ENCODE assay signal across 1 cellular context in the genomic region with DNA sequence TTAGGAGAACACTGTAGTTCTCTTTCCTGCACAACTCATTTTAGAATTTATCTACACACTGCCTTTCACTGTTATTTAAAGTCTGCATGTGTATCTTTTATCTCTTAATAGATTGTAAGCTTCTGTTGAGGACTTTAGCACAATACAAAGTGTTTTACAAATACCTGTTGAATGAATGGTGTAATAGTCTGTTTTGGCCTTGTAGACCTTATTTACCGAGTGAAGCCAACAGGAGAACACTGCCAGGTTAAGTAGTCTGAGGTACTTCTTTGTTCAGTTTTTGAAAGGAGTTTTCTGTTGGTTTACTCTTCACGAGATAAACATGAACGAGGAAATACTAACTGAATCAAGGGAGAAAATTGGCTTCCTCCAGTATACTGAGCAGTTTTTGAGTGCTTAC.
TF ChIP-seq lines count a peak whose summit lies in the region.

No MANE protein-coding gene starts in this region.

TF ChIP-seq in HepG2, 621 proteins besides CTCF, POLR2A, EP300 and RAD21 (continued from another document and continues in another):
- TF ChIP-seq, protein P1, sequence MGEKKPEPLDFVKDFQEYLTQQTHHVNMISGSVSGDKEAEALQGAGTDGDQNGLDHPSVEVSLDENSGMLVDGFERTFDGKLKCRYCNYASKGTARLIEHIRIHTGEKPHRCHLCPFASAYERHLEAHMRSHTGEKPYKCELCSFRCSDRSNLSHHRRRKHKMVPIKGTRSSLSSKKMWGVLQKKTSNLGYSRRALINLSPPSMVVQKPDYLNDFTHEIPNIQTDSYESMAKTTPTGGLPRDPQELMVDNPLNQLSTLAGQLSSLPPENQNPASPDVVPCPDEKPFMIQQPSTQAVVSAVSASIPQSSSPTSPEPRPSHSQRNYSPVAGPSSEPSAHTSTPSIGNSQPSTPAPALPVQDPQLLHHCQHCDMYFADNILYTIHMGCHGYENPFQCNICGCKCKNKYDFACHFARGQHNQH (CRISPR knock-in tag; IDR thresholded peaks at IDR 0.05), result no peak
- TF ChIP-seq SOX6 (IDR thresholded peaks at IDR 0.05), result no peak
- TF ChIP-seq SOX6 (CRISPR knock-in tag; IDR thresholded peaks at IDR 0.05), result peak; percentile 90
- no peak for TF ChIP-seq ZNF318 (CRISPR knock-in tag; IDR thresholded peaks at IDR 0.05)
- TF ChIP-seq ATM (IDR thresholded peaks at IDR 0.05; ENCODE audit: borderline replicate concordance), result no peak
- no peak for TF ChIP-seq MXD4 (CRISPR knock-in tag; IDR thresholded peaks at IDR 0.05)
- no peak for TF ChIP-seq CBX1 (IDR thresholded peaks at IDR 0.05; ENCODE audit: low read depth)
- no peak for TF ChIP-seq NFAT5 (CRISPR knock-in tag; IDR thresholded peaks at IDR 0.05)
- no peak for TF ChIP-seq ZSCAN31 (CRISPR knock-in tag; IDR thresholded peaks at IDR 0.05; ENCODE audit: low read depth)
- TF ChIP-seq ZNF484 (CRISPR knock-in tag; IDR thresholded peaks at IDR 0.05; ENCODE audit: borderline replicate concordance, low read depth), result no peak
- no peak for TF ChIP-seq ZSCAN9 (CRISPR knock-in tag; IDR thresholded peaks at IDR 0.05; ENCODE audit: borderline replicate concordance)
- TF ChIP-seq SRSF1 (optimal IDR thresholded peaks at IDR 0.05; ENCODE audit: low read depth, low read length), result no peak
- no peak for TF ChIP-seq ZNF646 (CRISPR knock-in tag; IDR thresholded peaks at IDR 0.05)
- no peak for TF ChIP-seq IRX3 (CRISPR knock-in tag; IDR thresholded peaks at IDR 0.05; ENCODE audit: borderline replicate concordance, low read depth)
- TF ChIP-seq, protein P2, sequence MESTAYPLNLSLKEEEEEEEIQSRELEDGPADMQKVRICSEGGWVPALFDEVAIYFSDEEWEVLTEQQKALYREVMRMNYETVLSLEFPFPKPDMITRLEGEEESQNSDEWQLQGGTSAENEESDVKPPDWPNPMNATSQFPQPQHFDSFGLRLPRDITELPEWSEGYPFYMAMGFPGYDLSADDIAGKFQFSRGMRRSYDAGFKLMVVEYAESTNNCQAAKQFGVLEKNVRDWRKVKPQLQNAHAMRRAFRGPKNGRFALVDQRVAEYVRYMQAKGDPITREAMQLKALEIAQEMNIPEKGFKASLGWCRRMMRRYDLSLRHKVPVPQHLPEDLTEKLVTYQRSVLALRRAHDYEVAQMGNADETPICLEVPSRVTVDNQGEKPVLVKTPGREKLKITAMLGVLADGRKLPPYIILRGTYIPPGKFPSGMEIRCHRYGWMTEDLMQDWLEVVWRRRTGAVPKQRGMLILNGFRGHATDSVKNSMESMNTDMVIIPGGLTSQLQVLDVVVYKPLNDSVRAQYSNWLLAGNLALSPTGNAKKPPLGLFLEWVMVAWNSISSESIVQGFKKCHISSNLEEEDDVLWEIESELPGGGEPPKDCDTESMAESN (CRISPR knock-in tag; conservative IDR thresholded peaks at IDR 0.05), result no peak
- TF ChIP-seq, protein P3, sequence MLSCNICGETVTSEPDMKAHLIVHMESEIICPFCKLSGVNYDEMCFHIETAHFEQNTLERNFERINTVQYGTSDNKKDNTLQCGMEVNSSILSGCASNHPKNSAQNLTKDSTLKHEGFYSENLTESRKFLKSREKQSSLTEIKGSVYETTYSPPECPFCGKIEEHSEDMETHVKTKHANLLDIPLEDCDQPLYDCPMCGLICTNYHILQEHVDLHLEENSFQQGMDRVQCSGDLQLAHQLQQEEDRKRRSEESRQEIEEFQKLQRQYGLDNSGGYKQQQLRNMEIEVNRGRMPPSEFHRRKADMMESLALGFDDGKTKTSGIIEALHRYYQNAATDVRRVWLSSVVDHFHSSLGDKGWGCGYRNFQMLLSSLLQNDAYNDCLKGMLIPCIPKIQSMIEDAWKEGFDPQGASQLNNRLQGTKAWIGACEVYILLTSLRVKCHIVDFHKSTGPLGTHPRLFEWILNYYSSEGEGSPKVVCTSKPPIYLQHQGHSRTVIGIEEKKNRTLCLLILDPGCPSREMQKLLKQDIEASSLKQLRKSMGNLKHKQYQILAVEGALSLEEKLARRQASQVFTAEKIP (CRISPR knock-in tag; IDR thresholded peaks at IDR 0.05; ENCODE audit: borderline replicate concordance), result no peak
- TF ChIP-seq, protein P4, sequence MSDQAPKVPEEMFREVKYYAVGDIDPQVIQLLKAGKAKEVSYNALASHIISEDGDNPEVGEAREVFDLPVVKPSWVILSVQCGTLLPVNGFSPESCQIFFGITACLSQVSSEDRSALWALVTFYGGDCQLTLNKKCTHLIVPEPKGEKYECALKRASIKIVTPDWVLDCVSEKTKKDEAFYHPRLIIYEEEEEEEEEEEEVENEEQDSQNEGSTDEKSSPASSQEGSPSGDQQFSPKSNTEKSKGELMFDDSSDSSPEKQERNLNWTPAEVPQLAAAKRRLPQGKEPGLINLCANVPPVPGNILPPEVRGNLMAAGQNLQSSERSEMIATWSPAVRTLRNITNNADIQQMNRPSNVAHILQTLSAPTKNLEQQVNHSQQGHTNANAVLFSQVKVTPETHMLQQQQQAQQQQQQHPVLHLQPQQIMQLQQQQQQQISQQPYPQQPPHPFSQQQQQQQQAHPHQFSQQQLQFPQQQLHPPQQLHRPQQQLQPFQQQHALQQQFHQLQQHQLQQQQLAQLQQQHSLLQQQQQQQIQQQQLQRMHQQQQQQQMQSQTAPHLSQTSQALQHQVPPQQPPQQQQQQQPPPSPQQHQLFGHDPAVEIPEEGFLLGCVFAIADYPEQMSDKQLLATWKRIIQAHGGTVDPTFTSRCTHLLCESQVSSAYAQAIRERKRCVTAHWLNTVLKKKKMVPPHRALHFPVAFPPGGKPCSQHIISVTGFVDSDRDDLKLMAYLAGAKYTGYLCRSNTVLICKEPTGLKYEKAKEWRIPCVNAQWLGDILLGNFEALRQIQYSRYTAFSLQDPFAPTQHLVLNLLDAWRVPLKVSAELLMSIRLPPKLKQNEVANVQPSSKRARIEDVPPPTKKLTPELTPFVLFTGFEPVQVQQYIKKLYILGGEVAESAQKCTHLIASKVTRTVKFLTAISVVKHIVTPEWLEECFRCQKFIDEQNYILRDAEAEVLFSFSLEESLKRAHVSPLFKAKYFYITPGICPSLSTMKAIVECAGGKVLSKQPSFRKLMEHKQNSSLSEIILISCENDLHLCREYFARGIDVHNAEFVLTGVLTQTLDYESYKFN (CRISPR knock-in tag; conservative IDR thresholded peaks at IDR 0.05), result peak; percentile 76
